In the genomic region with DNA sequence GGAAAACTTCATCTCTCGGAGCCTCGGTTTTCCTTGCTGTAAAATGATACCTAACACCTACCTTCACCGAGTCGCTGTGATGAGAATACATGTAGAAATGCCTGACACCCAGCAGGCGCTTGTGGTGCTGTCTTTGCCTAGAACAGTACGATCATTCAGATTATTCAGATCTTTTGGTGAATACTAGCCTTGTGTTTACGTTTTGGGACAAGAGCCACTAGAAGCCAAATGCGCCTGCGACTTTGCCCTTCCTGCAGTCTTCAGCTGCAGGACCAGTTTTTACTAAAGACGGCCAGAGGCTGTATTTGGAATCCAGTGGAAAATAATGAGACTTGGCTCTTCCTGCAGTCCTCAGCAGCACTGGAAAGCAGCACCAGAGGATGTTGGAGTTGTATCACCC, we compare ENCODE assay signal across 24 cellular contexts.
"Had no signal": no experiment of that assay in that cellular context is flagged by ENCODE, and none has a peak within 500 bp of the region (broad histone marks: within the 10 kb centered on the region; RNA-seq: fewer than 3 reads in every experiment).

No MANE protein-coding gene starts in this region.

- H3K9me3 ChIP-seq: breast epithelium, colonic mucosa, left lung, neutrophil, ovary, psoas muscle, upper lobe of left lung had no signal

- DNase-seq: activated CD4-positive, alpha-beta memory T cell treated with anti-CD3 and anti-CD28 coated beads, Interleukin-2, amount 10 ng/mL, durations not matched to agents 7 days and 5 days; activated CD4-positive, alpha-beta T cell treated with anti-CD3 and anti-CD28 coated beads, Interleukin-2, amount 10 ng/mL, durations not matched to agents 24 days and 14 days; activated CD8-positive, alpha-beta memory T cell treated with anti-CD3 and anti-CD28 coated beads, Interleukin-2, amount 10 ng/mL, durations not matched to agents 7 days and 5 days; activated naive CD8-positive, alpha-beta T cell treated with anti-CD3 and anti-CD28 coated beads for 36 hours; activated T-cell treated with anti-CD3 and anti-CD28 coated beads for 4 hours; colonic mucosa; immature natural killer cell; kidney glomerular epithelial cell; left lung; natural killer cell; ovary; psoas muscle; right cardiac atrium; stimulated activated CD4-positive, alpha-beta T cell treated with anti-CD3 and anti-CD28 coated beads, Interleukin-4, amount 100 ng/mL, for 24 hours; stimulated activated naive CD4-positive, alpha-beta T cell treated with Interleukin-2 at 50 U/mL for 16 hours; T1000; upper lobe of left lung had no signal

- H3K27me3 Mint-ChIP-seq: activated naive CD8-positive, alpha-beta T cell treated with anti-CD3 and anti-CD28 coated beads for 36 hours; central memory CD8-positive, alpha-beta T cell had no signal

- H3K36me3 Mint-ChIP-seq: activated CD8-positive, alpha-beta memory T cell treated with anti-CD3 and anti-CD28 coated beads, Interleukin-2, amount 10 ng/mL, durations not matched to agents 7 days and 5 days; activated naive CD8-positive, alpha-beta T cell treated with anti-CD3 and anti-CD28 coated beads for 36 hours; natural killer cell had no signal

- FAIRE-seq: endometrium had no signal

- H3K36me3 ChIP-seq: breast epithelium, neutrophil, ovary had no signal

- H3K27ac Mint-ChIP-seq: activated CD4-positive, alpha-beta memory T cell treated with anti-CD3 and anti-CD28 coated beads, Interleukin-2, amount 10 ng/mL, durations not matched to agents 7 days and 5 days; activated CD4-positive, alpha-beta T cell treated with anti-CD3 and anti-CD28 coated beads, Interleukin-2, amount 10 ng/mL, durations not matched to agents 24 days and 14 days; activated CD8-positive, alpha-beta memory T cell treated with anti-CD3 and anti-CD28 coated beads, Interleukin-2, amount 10 ng/mL, durations not matched to agents 7 days and 5 days; activated naive CD8-positive, alpha-beta T cell treated with anti-CD3 and anti-CD28 coated beads for 36 hours; activated T-helper 1 cell treated with anti-CD3 and anti-CD28 coated beads, Interleukin-12 subunit alpha, Interleukin-12 subunit beta, Interleukin-2, Interleukin-4 antibody, amounts not matched to agents 30 ng/mL and 10 ng/mL and 1 ng/mL, durations not matched to agents 14 hours and 24 hours and 36 hours; immature natural killer cell; natural killer cell; T-helper 1 cell treated with Interleukin-12 subunit alpha and Interleukin-12 subunit beta and Interleukin-4 antibody, amounts not matched to agents 30 μg/mL and 1 μg/mL, for 36 hours had no signal

- H3K4me3 Mint-ChIP-seq: activated CD4-positive, alpha-beta memory T cell treated with anti-CD3 and anti-CD28 coated beads, Interleukin-2, amount 10 ng/mL, durations not matched to agents 7 days and 5 days; activated CD4-positive, alpha-beta T cell treated with anti-CD3 and anti-CD28 coated beads, Interleukin-2, amount 10 ng/mL, durations not matched to agents 24 days and 14 days; activated CD8-positive, alpha-beta memory T cell treated with anti-CD3 and anti-CD28 coated beads, Interleukin-2, amount 10 ng/mL, durations not matched to agents 7 days and 5 days; activated naive CD8-positive, alpha-beta T cell treated with anti-CD3 and anti-CD28 coated beads for 36 hours; activated T-helper 1 cell treated with anti-CD3 and anti-CD28 coated beads, Interleukin-12 subunit alpha, Interleukin-12 subunit beta, Interleukin-2, Interleukin-4 antibody, amounts not matched to agents 30 ng/mL and 10 ng/mL and 1 ng/mL, durations not matched to agents 14 hours and 24 hours and 36 hours; central memory CD8-positive, alpha-beta T cell; immature natural killer cell; natural killer cell; T-helper 1 cell treated with Interleukin-12 subunit alpha and Interleukin-12 subunit beta and Interleukin-4 antibody, amounts not matched to agents 30 μg/mL and 1 μg/mL, for 36 hours had no signal

- H3K27ac ChIP-seq: breast epithelium, colonic mucosa, left lung, ovary, psoas muscle, upper lobe of left lung had no signal

- H3K9me3 Mint-ChIP-seq: activated CD4-positive, alpha-beta memory T cell treated with anti-CD3 and anti-CD28 coated beads, Interleukin-2, amount 10 ng/mL, durations not matched to agents 7 days and 5 days; activated CD4-positive, alpha-beta T cell treated with anti-CD3 and anti-CD28 coated beads, Interleukin-2, amount 10 ng/mL, durations not matched to agents 24 days and 14 days; activated naive CD8-positive, alpha-beta T cell treated with anti-CD3 and anti-CD28 coated beads for 36 hours; activated T-helper 1 cell treated with anti-CD3 and anti-CD28 coated beads, Interleukin-12 subunit alpha, Interleukin-12 subunit beta, Interleukin-2, Interleukin-4 antibody, amounts not matched to agents 30 ng/mL and 10 ng/mL and 1 ng/mL, durations not matched to agents 14 hours and 24 hours and 36 hours; central memory CD8-positive, alpha-beta T cell; immature natural killer cell; natural killer cell; T-helper 1 cell treated with Interleukin-12 subunit alpha and Interleukin-12 subunit beta and Interleukin-4 antibody, amounts not matched to agents 30 μg/mL and 1 μg/mL, for 36 hours had no signal

- H3K4me1 ChIP-seq: breast epithelium, colonic mucosa had no signal

- H3K27me3 ChIP-seq: breast epithelium, colonic mucosa, left lung, neutrophil, ovary, upper lobe of left lung had no signal

- H3K4me3 ChIP-seq: breast epithelium, colonic mucosa, left lung, lung, ovary, psoas muscle, upper lobe of left lung had no signal
